25 cellular contexts compared by ENCODE assay signal in the genomic region with DNA sequence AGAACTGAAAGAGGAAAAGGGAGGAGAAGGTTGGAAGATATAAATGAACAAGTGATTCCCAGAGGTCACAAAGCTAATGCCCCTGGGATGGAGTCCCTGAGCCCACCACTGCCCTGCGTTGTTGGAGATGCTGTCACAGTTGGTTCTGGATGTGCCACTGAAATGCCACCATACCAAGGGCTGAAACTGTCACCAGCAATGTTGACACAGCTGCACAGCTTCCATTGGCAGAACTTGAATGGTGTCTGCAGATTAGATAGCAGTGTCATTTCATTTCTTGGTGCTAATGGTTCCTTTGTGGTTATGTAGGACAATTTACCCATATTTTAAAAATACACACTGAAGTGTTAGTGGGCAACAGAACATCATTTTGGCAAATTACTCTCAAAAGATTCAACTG.
DNase-seq lines count a peak whose midpoint lies in the region; ATAC-seq, FAIRE-seq and TF ChIP-seq lines count a peak whose summit lies in the region.
"Had no signal": no experiment of that assay in that cellular context is flagged by ENCODE, and none has a peak within 500 bp of the region (broad histone marks: within the 10 kb centered on the region; RNA-seq: fewer than 3 reads in every experiment).

No MANE protein-coding gene starts in this region.

- no peak overlapping the region for H3K4me3 Mint-ChIP-seq in progenitor cell of endocrine pancreas (ENCODE audit: low read depth)
- H3K4me3 Mint-ChIP-seq: CD14-positive monocyte; CD8-positive, alpha-beta memory T cell had no signal

- H3K23me2 ChIP-seq in H1 (ENCODE audit: low read depth, low read length) = no peaks in the 10 kb centered on the region

- TF ChIP-seq CTCF in IMR-90 (conservative IDR thresholded peaks at IDR 0.05; ENCODE audit: low read depth, low read length) (no peak), H1 (IDR thresholded peaks at IDR 0.05; ENCODE audit: control extremely low read depth in 1 of 3, insufficient read depth in 1 of 3, low read depth in 1 of 3, low read length in 3 of 3) (no peak), osteoblast (IDR thresholded peaks at IDR 0.05; ENCODE audit: extremely low read depth, low read depth, low read length) (no peak), progenitor cell of endocrine pancreas (IDR thresholded peaks at IDR 0.05; ENCODE audit: unreplicated experiment) (no peak)

- H3K9me3 ChIP-seq in IMR-90 (ENCODE audit: control insufficient read depth, insufficient read depth, low read length) (peaks cover 12% of the 10 kb centered on the region), H1 (ENCODE audit: insufficient read depth in 2 of 2, low read depth in 1 of 2, low read length in 1 of 2) (no peaks in the 10 kb centered on the region; a peak in 2 of 4 replicates), osteoblast (ENCODE audit: low read depth, low read length) (no peaks in the 10 kb centered on the region)
- H3K9me3 ChIP-seq: BE2C had no signal

- intact Hi-C loops in IMR-90 (cut with micrococcal nuclease) = loop anchor here (1.0 kb wide), 1 partner anchor 40 kb away; no protein-coding TSS in a partner anchor

- H2BK5ac ChIP-seq in IMR-90 (ENCODE audit: low read depth, low read length, poor library complexity, severe bottlenecking) (peak overlapping the region; percentile 85), H1 (ENCODE audit: low read depth, low read length) (no peak overlapping the region)

- no peaks in the 10 kb centered on the region for H3K79me1 ChIP-seq in IMR-90 (ENCODE audit: low read depth in 1 of 2, low read length in 2 of 2)
- H3K79me1 ChIP-seq in H1 (ENCODE audit: low read depth, low read length) = no peaks in the 10 kb centered on the region

- CTCF ChIA-PET in IMR-90 (lab: Yijun Ruan, JAX) (no interaction called here), H1 (lab: Charles Lee; ENCODE audit: partially characterized antibody) (interaction anchor here (0.7 kb wide), 1 partner anchor 51 kb away, joined by 3 read pairs; no protein-coding TSS in a partner anchor)

- H2BK20ac ChIP-seq in IMR-90 (ENCODE audit: low read depth, low read length) (peak overlapping the region; percentile 70), H1 (ENCODE audit: low read length) (no peak overlapping the region)

- no peak overlapping the region for H2AK9ac ChIP-seq in IMR-90 (replicated peaks; ENCODE audit: low read depth, low read length, poor library complexity)

- H2BK15ac ChIP-seq in IMR-90 (ENCODE audit: low read depth, low read length) (peak overlapping the region; percentile 83), H1 (ENCODE audit: low read length) (no peak overlapping the region)

- peaks cover 13% of the 10 kb centered on the region for H3K4me1 ChIP-seq in IMR-90 (ENCODE audit: control insufficient read depth, insufficient read depth, low read length)
- peaks cover 0 to 6% (median 0%) of the 10 kb centered on the region in 4 experiments; a peak in 1 of 7 replicates for H3K4me1 ChIP-seq in H1 (replicated peaks in 1 of 4; ENCODE audit: control insufficient read depth in 3 of 4, insufficient read depth in 4 of 4, low read length in 3 of 4)
- peaks cover 16% of the 10 kb centered on the region for H3K4me1 ChIP-seq in osteoblast (ENCODE audit: insufficient read depth, low read length)
- H3K4me1 ChIP-seq: BE2C had no signal

- H3K27me3 Mint-ChIP-seq in progenitor cell of endocrine pancreas = no peaks in the 10 kb centered on the region

- H2BK120ac ChIP-seq in IMR-90 (ENCODE audit: low read depth, low read length) (peak overlapping the region; percentile 84), H1 (replicated peaks; ENCODE audit: low read depth, low read length) (no peak overlapping the region)

- no peak overlapping the region for H3K56ac ChIP-seq in IMR-90 (ENCODE audit: extremely low read depth, insufficient read depth, low read length)
- H3K56ac ChIP-seq in H1 (replicated peaks; ENCODE audit: insufficient read length, low read depth, low read length) = no peak overlapping the region

- H3K36me3 ChIP-seq in IMR-90 (ENCODE audit: control insufficient read depth, insufficient read depth, low read length) (no peaks in the 10 kb centered on the region), H1 (ENCODE audit: control insufficient read depth in 2 of 4, insufficient read depth in 4 of 4, low read length in 3 of 4) (no peaks in the 10 kb centered on the region), osteoblast (ENCODE audit: insufficient read depth, low read length) (no peaks in the 10 kb centered on the region)
- H3K36me3 ChIP-seq: BE2C had no signal

- H4K8ac ChIP-seq in IMR-90 (ENCODE audit: low read depth in 2 of 2, low read length in 2 of 2) (peak overlapping the region; percentile 38 to 53), H1 (ENCODE audit: extremely low read depth, insufficient read depth, low read length) (no peak overlapping the region)

- H3K27ac Mint-ChIP-seq in progenitor cell of endocrine pancreas = no peak overlapping the region
- H3K27ac Mint-ChIP-seq: CD8-positive, alpha-beta memory T cell had no signal

- H3K27me3 ChIP-seq in IMR-90 (ENCODE audit: control insufficient read depth, insufficient read depth, low read length) (no peaks in the 10 kb centered on the region), H1 (replicated peaks in 1 of 4; ENCODE audit: control insufficient read depth in 3 of 4, extremely low read depth in 1 of 4, insufficient read depth in 3 of 4, low read length in 3 of 4) (no peaks in the 10 kb centered on the region), osteoblast (ENCODE audit: insufficient read depth, low read length) (no peaks in the 10 kb centered on the region)
- H3K27me3 ChIP-seq: BE2C had no signal

- POLR2A ChIA-PET in IMR-90 (lab: Charles Lee; ENCODE audit: unreplicated experiment) = no interaction called here
- POLR2A ChIA-PET in H1 (lab: Charles Lee; ENCODE audit: partially characterized antibody) = no interaction called here

- TF ChIP-seq POLR2A in IMR-90 (IDR thresholded peaks at IDR 0.05; ENCODE audit: low read depth, low read length) = no peak
- TF ChIP-seq POLR2A in H1 (IDR thresholded peaks at IDR 0.05; ENCODE audit: control extremely low read depth in 1 of 2, low read depth in 2 of 2, low read length in 2 of 2) = no peak

- dilution Hi-C loops in IMR-90 (cut with HindIII; ENCODE audit: low sequenced_read_pairs, unreplicated experiment) = no loop called here

- in situ Hi-C loops in IMR-90 (cut with MboI; ENCODE audit: low sequenced_read_pairs) (no loop called here), G401 (cut with HindIII; ENCODE audit: low sequenced_read_pairs) (no loop called here)

- H3K23ac ChIP-seq in IMR-90 (ENCODE audit: low read depth, low read length) (0 out of 2 replicates have a peak overlapping the region, but pooled peaks have one; percentile 25), H1 (ENCODE audit: insufficient read length) (no peak overlapping the region)

- H3K4me2 ChIP-seq in IMR-90 (ENCODE audit: low read depth, low read length) (no peak overlapping the region), H1 (ENCODE audit: insufficient read depth in 1 of 2, low read depth in 2 of 2, low read length in 2 of 2) (no peak overlapping the region), osteoblast (ENCODE audit: insufficient read depth, low read length) (no peak overlapping the region)

- H3K9me3 Mint-ChIP-seq in progenitor cell of endocrine pancreas (ENCODE audit: low read depth) = peaks cover 15% of the 10 kb centered on the region

- H3K4ac ChIP-seq in IMR-90 (ENCODE audit: low read depth, low read length) (peak overlapping the region; percentile 24), H1 (replicated peaks; ENCODE audit: insufficient read length, low read depth, low read length) (no peak overlapping the region)

- no peak overlapping the region for H2AFZ ChIP-seq in IMR-90 (replicated peaks; ENCODE audit: low read length, poor library complexity)
- no peak overlapping the region for H2AFZ ChIP-seq in H1 (ENCODE audit: low read length)
- no peak overlapping the region for H2AFZ ChIP-seq in osteoblast (ENCODE audit: low read length)

- H3K18ac ChIP-seq in IMR-90 (ENCODE audit: low read depth, low read length) (peak overlapping the region; percentile 66), H1 (ENCODE audit: extremely low read depth, low read length) (no peak overlapping the region)

- H4K20me1 ChIP-seq in IMR-90 (ENCODE audit: insufficient read depth, low read length) (no peaks in the 10 kb centered on the region), H1 (replicated peaks in 1 of 2; ENCODE audit: control insufficient read depth in 1 of 2, insufficient read depth in 2 of 2, low read length in 2 of 2) (no peaks in the 10 kb centered on the region), osteoblast (ENCODE audit: insufficient read depth, low read length) (no peaks in the 10 kb centered on the region)

- H3K4me1 Mint-ChIP-seq in progenitor cell of endocrine pancreas (ENCODE audit: low read depth) = peaks cover 6% of the 10 kb centered on the region
- H3K4me1 Mint-ChIP-seq: CD14-positive monocyte; CD8-positive, alpha-beta memory T cell had no signal

- no peak overlapping the region for H3K9ac ChIP-seq in IMR-90 (ENCODE audit: low read depth, low read length)
- H3K9ac ChIP-seq in H1 (replicated peaks in 1 of 4; ENCODE audit: extremely low read depth in 1 of 4, low read depth in 3 of 4, low read length in 3 of 4) = no peak overlapping the region

- no peak overlapping the region; the same call in 1 of the 2 replicates for H2BK12ac ChIP-seq in H1 (ENCODE audit: low read depth, low read length)

- H3K36me3 Mint-ChIP-seq in progenitor cell of endocrine pancreas (ENCODE audit: insufficient read depth) = peaks cover 2% of the 10 kb centered on the region
- H3K36me3 Mint-ChIP-seq: CD14-positive monocyte; CD8-positive, alpha-beta memory T cell had no signal

- DNase-seq in DMS53 (lab: John Stamatoyannopoulos, UW) (peak; percentile 49), IMR-90 (no peak), H1 (ENCODE audit: low read depth in 1 of 2, low spot score in 2 of 2) (no peak), osteoblast (ENCODE audit: insufficient read length, low spot score, missing footprints) (no peak), progenitor cell of endocrine pancreas (ENCODE audit: low spot score, unreplicated experiment) (no peak), G401 (ENCODE audit: low spot score) (no peak)
- DNase-seq in central memory CD4-positive, alpha-beta T cell = no peak
- DNase-seq: BE2C; CD8-positive, alpha-beta memory T cell; DMS 273 treated with DMSO at 0.1 percent for 48 hours; DND-41; KG1; MM.1S; NCI-H1048; NCI-H1417; NCI-H1694; NCI-H2081 treated with DMSO at 0.1 percent for 48 hours; NCI-H2171 treated with DMSO at 0.1 percent for 48 hours; NCI-H345; NCI-H510A treated with DMSO at 0.1 percent for 48 hours had no signal

- ATAC-seq in IMR-90 (ENCODE audit: low read depth) (no peak), HG03045 (IDR thresholded peaks at IDR 0.05; ENCODE audit: unreplicated experiment) (no peak)
- ATAC-seq: SK-N-SH treated with all-trans-retinoic acid at 6 μM for 48 hours had no signal

- H2AK5ac ChIP-seq in IMR-90 (ENCODE audit: low read depth, low read length) (peak overlapping the region; percentile 47), H1 (ENCODE audit: low read depth, low read length) (no peak overlapping the region)

- H3K9me1 ChIP-seq in IMR-90 (ENCODE audit: insufficient read depth, low read length) = peaks cover 5% of the 10 kb centered on the region; the same call in 1 of the 2 replicates

- H3K27ac ChIP-seq in IMR-90 (ENCODE audit: insufficient read depth, low read length) (peak overlapping the region; percentile 85; the same call in 1 of the 2 replicates), H1 (ENCODE audit: low read depth, low read length) (no peak overlapping the region), osteoblast (ENCODE audit: low read depth, low read length) (peak overlapping the region; percentile 51)

- H4K91ac ChIP-seq in IMR-90 (ENCODE audit: insufficient read depth, low read depth, low read length) (peak overlapping the region; percentile 22), H1 (replicated peaks; ENCODE audit: insufficient read length, low read length) (peak overlapping the region; percentile 20)

- H3K4me3 ChIP-seq in IMR-90 (ENCODE audit: insufficient read depth, low read depth, low read length) = no peak overlapping the region
- H3K4me3 ChIP-seq in H1 (ENCODE audit: extremely low read depth in 1 of 4, insufficient read depth in 2 of 4, low read depth in 3 of 4, low read length in 4 of 4) = no peak overlapping the region
- H3K4me3 ChIP-seq in osteoblast (ENCODE audit: insufficient read depth, low read length) = no peak overlapping the region

- FAIRE-seq in H1 (lab: Jason Lieb, UNC) = no peak
- FAIRE-seq: GM18507, RCC 7860 had no signal

- no TSS peak for BruUV-seq in IMR-90 (replicated peaks; lab: Mats Ljungman, UMichigan)

- no peak for TF ChIP-seq RAD21 in IMR-90 (IDR thresholded peaks at IDR 0.05; ENCODE audit: low read length)
- no peak for TF ChIP-seq RAD21 in H1 (IDR thresholded peaks at IDR 0.05 in 1 of 2, conservative IDR thresholded peaks at IDR 0.05 in 1 of 2; ENCODE audit: low read depth in 2 of 2, low read length in 2 of 2)

- H3K14ac ChIP-seq in IMR-90 (replicated peaks; ENCODE audit: low read depth, low read length) (no peak overlapping the region; the same call in 1 of the 2 replicates), H1 (ENCODE audit: insufficient read length) (no peak overlapping the region)

- H4K5ac ChIP-seq in IMR-90 (ENCODE audit: low read depth, low read length) (peak overlapping the region; percentile 52), H1 (ENCODE audit: insufficient read length, low read depth, low read length) (no peak overlapping the region)

- WGBS in IMR-90 (ENCODE audit: extremely low coverage in 2 of 2, insufficient read length in 1 of 2), 2 experiments = 80% methylated on average over 1 of the region's 1 CpG; no CpG with 5 or more reads in 1 of the 2 experiments
- 100% methylated on average over 1 of the region's 1 CpG; no CpG with 5 or more reads in 1 of the 2 experiments for WGBS in H1 (ENCODE audit: extremely low coverage in 1 of 2, insufficient coverage in 1 of 2, insufficient read length in 1 of 2, insufficient replicate concordance in 2 of 2, low coverage in 1 of 2, low lambda C conversion rate in 2 of 2, missing lambda C conversion rate in 1 of 2), 2 experiments

- TF ChIP-seq EP300 in H1 (IDR thresholded peaks at IDR 0.05; ENCODE audit: borderline replicate concordance in 1 of 2, low read depth in 2 of 2, low read length in 2 of 2) = no peak

- H3K79me2 ChIP-seq in H1 (ENCODE audit: control insufficient read depth in 1 of 2, insufficient read depth in 2 of 2, low read length in 2 of 2) = no peaks in the 10 kb centered on the region
- no peaks in the 10 kb centered on the region for H3K79me2 ChIP-seq in osteoblast (ENCODE audit: insufficient read depth, low read length)
